In genomic region chr19:54436031-54436523, GRCh38 we compare ENCODE assay signal across 15 cellular contexts. TPM values are rescaled to one million over a fixed set of nuclear protein-coding genes. Genes with fewer than 3 reads are reported as not detected.
DNase-seq lines count a peak whose midpoint lies in the region; ATAC-seq lines count a peak whose summit lies in the region.
"Had no signal": no experiment of that assay in that cellular context is flagged by ENCODE, and none has a peak within 500 bp of the region (broad histone marks: within the 10 kb centered on the region; RNA-seq: fewer than 3 reads in every experiment).

No MANE protein-coding gene starts in this region.

- H3K9me3 ChIP-seq in NT2/D1 (ENCODE audit: insufficient read depth, low read length) (no peaks in the 10 kb centered on the region), iPS-20b (ENCODE audit: insufficient read depth, low read depth, low read length) (no peaks in the 10 kb centered on the region)
- H3K9me3 ChIP-seq: HAP-1, lower lobe of right lung had no signal

- no peak overlapping the region for H3K4me3 ChIP-seq in NT2/D1 (ENCODE audit: insufficient read length, low read depth)
- peak overlapping the region; percentile 43; the same call in 1 of the 2 replicates for H3K4me3 ChIP-seq in iPS-20b (ENCODE audit: low read length)
- H3K4me3 ChIP-seq: HAP-1, lower lobe of right lung had no signal

- no peaks in the 10 kb centered on the region for H3K36me3 ChIP-seq in NT2/D1 (ENCODE audit: insufficient read depth, insufficient read length, low read length)
- H3K36me3 ChIP-seq in iPS-20b (ENCODE audit: insufficient read depth, low read depth, low read length) = peaks cover 3% of the 10 kb centered on the region; the same call in 1 of the 2 replicates

- intact Hi-C loops in sciatic nerve (cut with DNase I) = no loop called here

- H3K27me3 ChIP-seq in NT2/D1 (ENCODE audit: insufficient read depth, insufficient read length) (no peaks in the 10 kb centered on the region), iPS-20b (ENCODE audit: insufficient read depth, low read length) (peaks cover 6% of the 10 kb centered on the region; the same call in 1 of the 2 replicates)

- in situ Hi-C loops in ACHN (cut with HindIII; ENCODE audit: low pct_ligation_motif_present, low pct_unique_long_range_greater_than_20kb, low sequenced_read_pairs) = no loop called here

- peak; percentile 47 for ATAC-seq in sciatic nerve
- ATAC-seq: naive thymus-derived CD4-positive, alpha-beta T cell had no signal

- H3K9ac ChIP-seq in NT2/D1 (ENCODE audit: insufficient read length, low read depth) (peak overlapping the region; percentile 70), iPS-20b (ENCODE audit: low read depth, low read length) (peak overlapping the region; percentile 45; the same call in 1 of the 2 replicates)

- no peak for DNase-seq in NT2/D1 (ENCODE audit: low read depth, low spot score)
- DNase-seq in sciatic nerve (ENCODE audit: low spot score) = no peak
- no peak for DNase-seq in NCI-H774 (lab: John Stamatoyannopoulos, UW)
- DNase-seq in cerebellum (ENCODE audit: low spot score) = no peak
- no peak for DNase-seq in ACHN
- DNase-seq in NCI-H2029 treated with DMSO at 0.1 percent for 48 hours (lab: John Stamatoyannopoulos, UW) = no peak
- DNase-seq: activated CD4-positive, alpha-beta T cell treated with anti-CD3 and anti-CD28 coated beads, Interleukin-2, amount 10 ng/mL, durations not matched to agents 24 days and 14 days; activated naive CD4-positive, alpha-beta T cell treated with anti-CD3 and anti-CD28 coated beads for 36 hours; lower lobe of right lung had no signal

- peak overlapping the region; percentile 91 for H3K27ac ChIP-seq in cingulate gyrus (ENCODE audit: low read depth, low read length)
- no peak overlapping the region for H3K27ac ChIP-seq in iPS-20b (ENCODE audit: low read length)
- H3K27ac ChIP-seq: lower lobe of right lung had no signal

- H3K4me1 ChIP-seq in NT2/D1 (ENCODE audit: insufficient read depth, insufficient read length) (peaks cover 20% of the 10 kb centered on the region), iPS-20b (ENCODE audit: insufficient read depth, low read length) (peaks cover 15% of the 10 kb centered on the region; the same call in 1 of the 2 replicates)
- H3K4me1 ChIP-seq: HAP-1 had no signal

RNA-seq across cellular contexts. Expression of gene LENG8, which starts 12.9 kb away (rescaled TPM):
- total RNA-seq in sciatic nerve = 305 TPM
- total RNA-seq in cerebellum = 49.7 TPM

RNA-seq across cellular contexts. Expression of gene TTYH1, which starts 20.8 kb away (rescaled TPM):
- total RNA-seq in sciatic nerve (72.2 TPM), cerebellum (119 TPM)
- total RNA-seq: activated naive CD4-positive, alpha-beta T cell treated with anti-CD3 and anti-CD28 coated beads for 36 hours; HT-29; lower lobe of right lung; renal cortical epithelial cell had no signal

RNA-seq across cellular contexts. Expression of gene LENG9, which starts 27.5 kb away (rescaled TPM):
- 6.0 TPM for total RNA-seq in sciatic nerve
- total RNA-seq in cerebellum = 1.3 TPM

RNA-seq across cellular contexts. Expression of gene CDC42EP5, which starts 37.0 kb away (rescaled TPM):
- total RNA-seq in sciatic nerve = 52.8 TPM
- 3.9 TPM for total RNA-seq in cerebellum
- total RNA-seq: activated naive CD4-positive, alpha-beta T cell treated with anti-CD3 and anti-CD28 coated beads for 36 hours; naive thymus-derived CD4-positive, alpha-beta T cell had no signal
